Comparison of ENCODE assay signal across 13 cellular contexts in the genomic region with DNA sequence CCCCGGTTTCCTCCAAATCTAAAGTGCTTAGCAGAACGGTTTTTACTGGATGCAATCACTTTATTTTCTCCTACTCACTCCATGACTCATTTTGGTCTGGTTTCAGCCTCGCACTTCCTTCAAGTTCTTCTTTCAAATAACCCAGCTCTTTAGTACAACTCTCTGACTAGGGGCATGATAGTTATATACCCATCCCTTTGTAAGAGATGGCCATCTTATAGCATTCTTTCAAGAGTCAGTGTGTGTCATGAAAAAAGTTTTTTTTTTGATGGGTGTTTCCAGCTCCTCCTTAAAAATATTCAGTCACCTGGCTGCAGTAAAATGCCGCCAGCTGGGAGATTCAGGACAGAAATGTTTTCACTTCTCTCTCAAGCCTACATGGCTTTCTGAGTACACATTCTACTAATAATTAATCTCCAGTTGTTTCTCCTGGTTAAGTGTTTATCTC.
DNase-seq lines count a peak whose midpoint lies in the region; ATAC-seq and TF ChIP-seq lines count a peak whose summit lies in the region.
"Had no signal": no experiment of that assay in that cellular context is flagged by ENCODE, and none has a peak within 500 bp of the region (broad histone marks: within the 10 kb centered on the region; RNA-seq: fewer than 3 reads in every experiment).

No MANE protein-coding gene starts in this region.

- in situ Hi-C loops in astrocyte of the spinal cord (cut with HindIII; ENCODE audit: low sequenced_read_pairs), result no loop called here

- H3K4me3 Mint-ChIP-seq in activated CD4-positive, alpha-beta memory T cell treated with anti-CD3 and anti-CD28 coated beads, Interleukin-2, amount 10 ng/mL, durations not matched to agents 7 days and 5 days, result no peak overlapping the region

- peaks cover 1% of the 10 kb centered on the region for H3K9me3 Mint-ChIP-seq in activated CD4-positive, alpha-beta memory T cell treated with anti-CD3 and anti-CD28 coated beads, Interleukin-2, amount 10 ng/mL, durations not matched to agents 7 days and 5 days

- H3K4me1 Mint-ChIP-seq in activated CD4-positive, alpha-beta memory T cell treated with anti-CD3 and anti-CD28 coated beads, Interleukin-2, amount 10 ng/mL, durations not matched to agents 7 days and 5 days, result no peaks in the 10 kb centered on the region

- H3K4me3 ChIP-seq in astrocyte of the spinal cord (ENCODE audit: low read depth, low read length) (no peak overlapping the region), skeletal muscle satellite cell (ENCODE audit: low read length) (no peak overlapping the region)

- H3K36me3 Mint-ChIP-seq in activated CD4-positive, alpha-beta memory T cell treated with anti-CD3 and anti-CD28 coated beads, Interleukin-2, amount 10 ng/mL, durations not matched to agents 7 days and 5 days (ENCODE audit: low read depth), result no peaks in the 10 kb centered on the region

- peak overlapping the region; percentile 28 for H3K4me2 ChIP-seq in skeletal muscle satellite cell (ENCODE audit: low read length)

- H3K27ac Mint-ChIP-seq in activated CD4-positive, alpha-beta memory T cell treated with anti-CD3 and anti-CD28 coated beads, Interleukin-2, amount 10 ng/mL, durations not matched to agents 7 days and 5 days, result no peak overlapping the region

- DNase-seq in HT-29 (ENCODE audit: low spot score) (peak; percentile 63), astrocyte of the spinal cord (ENCODE audit: low read depth, low spot score) (peak; percentile 60), left ventricle myocardium superior (no peak), T1000 (lab: John Stamatoyannopoulos, UW) (no peak)
- DNase-seq in activated CD4-positive, alpha-beta memory T cell treated with anti-CD3 and anti-CD28 coated beads, Interleukin-2, amount 10 ng/mL, durations not matched to agents 7 days and 5 days, result no peak
- no peak for DNase-seq in stimulated activated CD4-positive, alpha-beta T cell treated with anti-CD3 and anti-CD28 coated beads, Interleukin-2, amount 100 ng/mL, for 48 hours
- DNase-seq: activated gamma-delta T cell treated with Interleukin-2 at 50 U/mL for 16 hours; DMS79 treated with DMSO at 0.1 percent for 48 hours; NCI-H1048; stimulated activated naive CD8-positive, alpha-beta T cell treated with anti-CD3 and anti-CD28 coated beads, Interleukin-15, Interleukin-2, amounts not matched to agents 100 U/mL and 50 U/mL, for 24 hours; WERI-Rb-1 had no signal

- peak; percentile 78 for ATAC-seq in left ventricle myocardium superior
- ATAC-seq in GM21717 (IDR thresholded peaks at IDR 0.05; ENCODE audit: unreplicated experiment), result no peak
- ATAC-seq: stimulated activated naive CD8-positive, alpha-beta T cell treated with anti-CD3 and anti-CD28 coated beads, Interleukin-15, Interleukin-2, amounts not matched to agents 100 U/mL and 50 U/mL, for 24 hours had no signal

- no peak overlapping the region for H3K9ac ChIP-seq in skeletal muscle satellite cell (ENCODE audit: low read depth, low read length)

- intact Hi-C loops in left ventricle myocardium superior (cut with micrococcal nuclease), result no loop called here

- CTCF ChIA-PET in activated CD4-positive, alpha-beta memory T cell treated with anti-CD3 and anti-CD28 coated beads, Interleukin-2, amount 10 ng/mL, durations not matched to agents 7 days and 5 days (lab: Charles Lee), result no interaction called here

- H3K4me1 ChIP-seq in skeletal muscle satellite cell (ENCODE audit: control insufficient read depth, insufficient read depth, low read length), result peaks cover 12% of the 10 kb centered on the region

- H3K9me3 ChIP-seq in skeletal muscle satellite cell (replicated peaks; ENCODE audit: low read length), result peaks cover 1% of the 10 kb centered on the region

- no peak for TF ChIP-seq CTCF in astrocyte of the spinal cord (IDR thresholded peaks at IDR 0.05; ENCODE audit: low read depth, low read length)

- H3K36me3 ChIP-seq in skeletal muscle satellite cell (ENCODE audit: insufficient read depth, low read length), result no peaks in the 10 kb centered on the region
- H3K36me3 ChIP-seq: WERI-Rb-1 had no signal

- H3K27me3 Mint-ChIP-seq in activated CD4-positive, alpha-beta memory T cell treated with anti-CD3 and anti-CD28 coated beads, Interleukin-2, amount 10 ng/mL, durations not matched to agents 7 days and 5 days, result no peaks in the 10 kb centered on the region

- H3K27me3 ChIP-seq in skeletal muscle satellite cell (ENCODE audit: control insufficient read depth, insufficient read depth, low read length), result no peaks in the 10 kb centered on the region

- POLR2A ChIA-PET in activated CD4-positive, alpha-beta memory T cell treated with anti-CD3 and anti-CD28 coated beads, Interleukin-2, amount 10 ng/mL, durations not matched to agents 7 days and 5 days (lab: Charles Lee), result no interaction called here

Comparison
In these comparisons a context has a peak if more than half of its experiments do, and no peak if none do; other contexts are left out.
1. DNase-seq: peak in HT-29 (single experiment) and astrocyte of the spinal cord (single experiment); none in left ventricle myocardium superior (single experiment), activated CD4-positive, alpha-beta memory T cell treated with anti-CD3 and anti-CD28 coated beads, Interleukin-2, amount 10 ng/mL, durations not matched to agents 7 days and 5 days (single experiment), T1000 (single experiment) and stimulated activated CD4-positive, alpha-beta T cell treated with anti-CD3 and anti-CD28 coated beads, Interleukin-2, amount 100 ng/mL, for 48 hours (0 of 2).